17 cellular contexts compared by ENCODE assay signal in the genomic region with DNA sequence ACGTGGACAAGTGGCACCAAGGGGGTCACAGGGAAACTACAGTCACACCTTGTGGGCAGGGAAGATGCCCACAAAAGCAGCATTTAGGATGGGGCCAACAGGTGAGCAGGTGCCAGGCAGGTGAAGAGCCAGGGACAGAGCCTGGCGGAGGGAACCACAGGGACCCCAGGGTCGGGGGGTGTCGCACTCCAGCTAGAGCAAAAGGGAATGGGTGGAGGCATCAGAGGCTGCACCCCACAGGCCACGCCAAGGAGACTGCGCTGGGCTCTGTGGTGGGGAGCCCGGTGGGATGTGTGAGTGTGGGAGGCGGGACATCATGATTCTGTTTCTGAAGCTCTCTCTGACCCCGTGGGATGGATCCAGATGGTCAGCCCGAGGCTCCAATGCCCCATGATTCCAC.
DNase-seq lines count a peak whose midpoint lies in the region; ATAC-seq and TF ChIP-seq lines count a peak whose summit lies in the region.
"Had no signal": no experiment of that assay in that cellular context is flagged by ENCODE, and none has a peak within 500 bp of the region (broad histone marks: within the 10 kb centered on the region; RNA-seq: fewer than 3 reads in every experiment).

No MANE protein-coding gene starts in this region.

- no peaks in the 10 kb centered on the region for H3K4me1 Mint-ChIP-seq in nephron progenitor cell
- H3K4me1 Mint-ChIP-seq in activated T-cell treated with anti-CD3 and anti-CD28 coated beads, Interleukin-2, amount 50 U/mL, for 24 hours (ENCODE audit: low read depth): peaks cover 17% of the 10 kb centered on the region

- ATAC-seq in esophagus mucosa: peak; percentile 27
- ATAC-seq: A549; CD8-positive, alpha-beta T cell; HepG2 had no signal

- no peak for TF ChIP-seq CTCF in nephron progenitor cell (IDR thresholded peaks at IDR 0.05)
- no peak for TF ChIP-seq CTCF in suprapubic skin (IDR thresholded peaks at IDR 0.05)

- no peak overlapping the region for H3K4me3 ChIP-seq in suprapubic skin
- H3K4me3 ChIP-seq: A549 had no signal

- no peaks in the 10 kb centered on the region for H3K9me3 ChIP-seq in suprapubic skin
- H3K9me3 ChIP-seq: A549, BE2C had no signal

- 93% methylated on average over 9 of the region's 10 CpGs for WGBS in suprapubic skin

- peak overlapping the region; percentile 83 for H3K27ac Mint-ChIP-seq in nephron progenitor cell
- no peak overlapping the region for H3K27ac Mint-ChIP-seq in activated T-cell treated with anti-CD3 and anti-CD28 coated beads, Interleukin-2, amount 50 U/mL, for 24 hours
- H3K27ac Mint-ChIP-seq: CD8-positive, alpha-beta T cell; HFFc6 had no signal

- H3K4me3 Mint-ChIP-seq in nephron progenitor cell: no peak overlapping the region
- H3K4me3 Mint-ChIP-seq in activated T-cell treated with anti-CD3 and anti-CD28 coated beads, Interleukin-2, amount 50 U/mL, for 24 hours: no peak overlapping the region
- H3K4me3 Mint-ChIP-seq: CD8-positive, alpha-beta T cell; HFFc6 had no signal

- H3K9me3 Mint-ChIP-seq in nephron progenitor cell: peaks cover 4% of the 10 kb centered on the region
- H3K9me3 Mint-ChIP-seq in activated T-cell treated with anti-CD3 and anti-CD28 coated beads, Interleukin-2, amount 50 U/mL, for 24 hours: no peaks in the 10 kb centered on the region
- H3K9me3 Mint-ChIP-seq: CD8-positive, alpha-beta T cell; HFFc6 had no signal

- H3K36me3 Mint-ChIP-seq in nephron progenitor cell (ENCODE audit: low read depth): peaks cover 50% of the 10 kb centered on the region
- peaks cover 90% of the 10 kb centered on the region for H3K36me3 Mint-ChIP-seq in activated T-cell treated with anti-CD3 and anti-CD28 coated beads, Interleukin-2, amount 50 U/mL, for 24 hours (ENCODE audit: low read depth)

- no peak for TF ChIP-seq EP300 in suprapubic skin (IDR thresholded peaks at IDR 0.05)

- peaks cover 4% of the 10 kb centered on the region for H3K4me1 ChIP-seq in suprapubic skin
- H3K4me1 ChIP-seq: A549, BE2C had no signal

- H3K27ac ChIP-seq in suprapubic skin: peak overlapping the region; percentile 52
- H3K27ac ChIP-seq: A549, C4-2B had no signal

- intact Hi-C loops in head of caudate nucleus (cut with DNase I) (no loop called here), cardiac septum (cut with DNase I) (no loop called here)

- no peak for TF ChIP-seq POLR2A in suprapubic skin (IDR thresholded peaks at IDR 0.05)

- DNase-seq in nephron progenitor cell: no peak
- no peak for DNase-seq in suprapubic skin (ENCODE audit: low spot score in 2 of 2)
- DNase-seq in head of caudate nucleus: no peak
- DNase-seq in activated T-cell treated with anti-CD3 and anti-CD28 coated beads, Interleukin-2, amount 50 U/mL, for 24 hours: no peak
- no peak for DNase-seq in cardiac septum (ENCODE audit: low spot score)
- DNase-seq: BE2C; CD8-positive, alpha-beta T cell; COR-L47; DMS153; DMS79 treated with DMSO at 0.1 percent for 48 hours; EL; HCEC 1CT; HFFc6 had no signal

- no peaks in the 10 kb centered on the region for H3K27me3 ChIP-seq in suprapubic skin
- H3K27me3 ChIP-seq: BE2C had no signal

- H3K36me3 ChIP-seq in suprapubic skin: peaks cover 78% of the 10 kb centered on the region

- no peaks in the 10 kb centered on the region for H3K27me3 Mint-ChIP-seq in nephron progenitor cell (ENCODE audit: low read depth, poor library complexity)
- no peaks in the 10 kb centered on the region for H3K27me3 Mint-ChIP-seq in activated T-cell treated with anti-CD3 and anti-CD28 coated beads, Interleukin-2, amount 50 U/mL, for 24 hours
